ENCODE assay signal across 8 cellular contexts in the genomic region with DNA sequence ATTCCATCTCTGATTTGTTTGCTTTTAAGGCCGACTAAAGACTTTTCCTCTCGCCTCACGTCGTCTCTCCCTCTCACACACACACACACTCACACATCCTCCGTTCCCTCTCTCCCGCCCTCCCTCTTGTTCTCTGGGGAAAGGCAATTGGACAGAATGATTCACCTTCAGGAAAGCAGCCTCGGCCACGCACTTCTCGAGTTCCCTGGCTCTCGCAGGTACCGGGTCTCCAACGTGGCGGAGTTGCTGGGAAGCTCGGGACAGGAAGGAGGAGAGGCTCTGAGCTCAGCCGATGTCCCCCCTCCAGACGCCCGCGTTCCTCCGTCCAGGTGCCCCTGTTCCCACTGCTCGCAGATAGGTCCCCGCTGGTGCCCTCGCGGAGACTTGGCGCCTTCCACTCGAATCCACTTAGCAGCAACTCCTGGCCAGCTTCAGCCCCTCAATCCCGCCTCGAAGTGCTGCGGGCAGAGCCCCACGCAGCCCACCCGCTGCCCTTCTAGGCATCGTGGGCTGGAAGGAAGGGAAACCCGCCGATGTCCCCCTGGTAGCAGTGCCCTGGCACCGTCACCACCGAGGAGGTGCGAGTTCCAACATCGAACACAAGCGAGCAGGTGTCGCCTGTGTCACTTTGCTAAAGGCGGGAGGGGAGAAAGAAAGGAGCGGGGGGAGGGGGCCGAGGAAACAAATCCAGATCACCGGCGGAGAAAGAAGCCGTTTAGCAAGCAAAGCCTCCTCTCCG.
DNase-seq lines count a peak whose midpoint lies in the region; ATAC-seq, FAIRE-seq and TF ChIP-seq lines count a peak whose summit lies in the region.

No MANE protein-coding gene starts in this region.

- peak overlapping the region in 3 of 7 donors; percentile 19 to 70 (median 43) for H3K27ac Mint-ChIP-seq in CD4-positive, alpha-beta memory T cell

- ATAC-seq in left cardiac atrium = peak; percentile 39 to 78
- ATAC-seq in psoas muscle = peak; percentile 21 to 52 (median 22)
- no peak for ATAC-seq in GM18511 (IDR thresholded peaks at IDR 0.05; ENCODE audit: unreplicated experiment)
- ATAC-seq in HG02588 (IDR thresholded peaks at IDR 0.05; ENCODE audit: unreplicated experiment) = no peak

- intact Hi-C loops in CD4-positive, alpha-beta memory T cell (cut with micrococcal nuclease) = loop anchor here (1.0 to 2.0 kb wide), 2 partner anchors 69 to 1509 kb away; no protein-coding TSS in a partner anchor
- intact Hi-C loops in left cardiac atrium (cut with DNase I) = no loop called here
- intact Hi-C loops in psoas muscle (cut with DNase I) = loop anchor here in 1 of 2 donors (10.0 kb wide), 1 partner anchor 187 kb away; no protein-coding TSS in a partner anchor

- peaks cover 26% of the 10 kb centered on the region for H3K27me3 ChIP-seq in CD4-positive, alpha-beta memory T cell (ENCODE audit: insufficient read depth, low read length)
- peaks cover 0 to 42% (median 3%) of the 10 kb centered on the region in 3 donors for H3K27me3 ChIP-seq in psoas muscle (ENCODE audit: insufficient read depth in 3 of 3, low read length in 2 of 3)

- FAIRE-seq in HTR-8/SVneo (lab: Jason Lieb, UNC) = no peak

- peaks cover 23% of the 10 kb centered on the region for H3K4me1 ChIP-seq in CD4-positive, alpha-beta memory T cell (ENCODE audit: insufficient read depth, low read length)
- H3K4me1 ChIP-seq in psoas muscle = peaks cover 14% of the 10 kb centered on the region

- H3K36me3 Mint-ChIP-seq in CD4-positive, alpha-beta memory T cell = no peaks in the 10 kb centered on the region

- peak overlapping the region; percentile 81 to 92 (median 87) for H3K4me3 Mint-ChIP-seq in CD4-positive, alpha-beta memory T cell

- WGBS in psoas muscle, 3 donors = 1 to 2% (median 1%) methylated on average over 37 to 46 of the region's 46 CpGs

- DNase-seq in CD4-positive, alpha-beta memory T cell = peak in 4 of 5 donors; percentile 7 to 39 (median 12)
- peak; percentile 8 for DNase-seq in HTR-8/SVneo (ENCODE audit: insufficient read length, low spot score)
- DNase-seq in activated naive CD4-positive, alpha-beta T cell treated with Interleukin-2 at 50 U/mL for 16 hours = peak; percentile 15
- DNase-seq in left cardiac atrium = peak; percentile 21
- DNase-seq in psoas muscle = peak in 1 of 2 donors; percentile 48
- DNase-seq in NCI-H526 treated with DMSO at 0.1 percent for 48 hours (lab: John Stamatoyannopoulos, UW) = no peak

- no peak for TF ChIP-seq CTCF in psoas muscle (IDR thresholded peaks at IDR 0.05)

- H3K4me1 Mint-ChIP-seq in CD4-positive, alpha-beta memory T cell = peaks cover 13 to 30% (median 22%) of the 10 kb centered on the region in 4 donors

- CTCF ChIA-PET in CD4-positive, alpha-beta memory T cell (lab: Charles Lee; ENCODE audit: partially characterized antibody) = interaction anchor here (0.6 to 1.6 kb wide), 2 partner anchors 10 to 206 kb away, joined by 3 to 7 read pairs; no protein-coding TSS in a partner anchor

- peak overlapping the region; percentile 37 to 43 for H3K4me3 ChIP-seq in CD4-positive, alpha-beta memory T cell (ENCODE audit: low read length in 2 of 2)
- peak overlapping the region; percentile 57 for H3K4me3 ChIP-seq in psoas muscle

- H3K9me3 Mint-ChIP-seq in CD4-positive, alpha-beta memory T cell = peaks cover 0 to 2% (median 0%) of the 10 kb centered on the region in 8 donors

- H3K9me3 ChIP-seq in CD4-positive, alpha-beta memory T cell (ENCODE audit: control insufficient read depth in 1 of 2, low read length in 2 of 2) = no peaks in the 10 kb centered on the region
- H3K9me3 ChIP-seq in psoas muscle = no peaks in the 10 kb centered on the region

- POLR2A ChIA-PET in CD4-positive, alpha-beta memory T cell (lab: Charles Lee; ENCODE audit: partially characterized antibody) = interaction anchor here (1.1 to 1.7 kb wide), 2 partner anchors 15 to 68 kb away, joined by 3 to 5 read pairs; partner anchors contain the start of gene USP15

- peaks cover 28 to 38% of the 10 kb centered on the region in 2 donors for H3K27me3 Mint-ChIP-seq in CD4-positive, alpha-beta memory T cell

- no peaks in the 10 kb centered on the region for H3K36me3 ChIP-seq in CD4-positive, alpha-beta memory T cell (ENCODE audit: insufficient read depth, low read length)
- no peaks in the 10 kb centered on the region for H3K36me3 ChIP-seq in psoas muscle (ENCODE audit: insufficient read depth in 1 of 2, low read depth in 1 of 2)

- H3K27ac ChIP-seq in CD4-positive, alpha-beta memory T cell (ENCODE audit: low read depth, low read length) = no peak overlapping the region
- no peak overlapping the region for H3K27ac ChIP-seq in psoas muscle

Comparison
In these comparisons a context has a peak if more than half of its experiments do, and no peak if none do; other contexts are left out.
1. ATAC-seq: peak in left cardiac atrium (2 of 2) and psoas muscle (4 of 4); none in GM18511 (single experiment) and HG02588 (single experiment).